In the genomic region with DNA sequence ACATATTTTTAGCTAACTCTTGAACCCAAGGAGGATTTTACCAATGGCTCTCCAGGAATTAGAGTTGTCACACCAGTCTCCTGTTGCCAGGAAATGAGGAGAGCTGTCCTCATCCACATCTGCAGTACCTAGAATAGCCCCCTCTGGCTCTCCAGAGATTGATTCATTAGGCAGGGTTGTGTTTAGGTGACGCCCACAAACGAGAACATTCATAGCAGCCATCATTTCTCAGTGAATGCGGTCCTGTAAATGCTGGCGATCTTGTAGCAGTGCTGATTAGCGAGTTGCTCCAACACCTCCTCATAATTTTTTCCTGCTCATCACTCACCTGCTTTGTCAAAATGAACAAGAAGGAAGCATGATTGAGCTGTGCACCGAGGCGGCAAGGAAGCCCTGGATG, we compare ENCODE assay signal across 18 cellular contexts. TPM values are rescaled to one million over a fixed set of nuclear protein-coding genes. Genes with fewer than 3 reads are reported as not detected.
DNase-seq lines count a peak whose midpoint lies in the region; ATAC-seq and TF ChIP-seq lines count a peak whose summit lies in the region.
"Had no signal": no experiment of that assay in that cellular context is flagged by ENCODE, and none has a peak within 500 bp of the region (broad histone marks: within the 10 kb centered on the region; RNA-seq: fewer than 3 reads in every experiment).

No MANE protein-coding gene starts in this region.

- in situ Hi-C loops in GM13976 (cut with MboI; ENCODE audit: low sequenced_read_pairs, unreplicated experiment) = no loop called here

- H3K36me3 ChIP-seq in BLaER1 treated with 17β-estradiol and CSF1 and Interleukin-3, amounts not matched to agents 10 nM and 100 nM = no peaks in the 10 kb centered on the region
- H3K36me3 ChIP-seq in neural progenitor cell = no peaks in the 10 kb centered on the region
- H3K36me3 ChIP-seq: SJSA1 had no signal

- H3K79me2 ChIP-seq in neural progenitor cell (ENCODE audit: low read depth) = no peaks in the 10 kb centered on the region

- H3K27me3 Mint-ChIP-seq in HFFc6 (ENCODE audit: insufficient read depth) (no peaks in the 10 kb centered on the region; the same call in none of the 2 replicates), chondrocyte (ENCODE audit: low read depth) (no peaks in the 10 kb centered on the region), neural progenitor cell (ENCODE audit: insufficient read depth, low read depth) (peaks cover 2% of the 10 kb centered on the region)

- peak overlapping the region in 9 of 11 experiments; percentile 65 to 84 (median 77); a peak in 19 of 22 replicates for H3K4me2 ChIP-seq in BLaER1 treated with 17β-estradiol and CSF1 and Interleukin-3, amounts not matched to agents 10 nM and 100 nM
- H3K4me2 ChIP-seq in neural progenitor cell = peak overlapping the region; percentile 41

- H3K9me3 Mint-ChIP-seq in HFFc6 (no peaks in the 10 kb centered on the region; the same call in 1 of the 2 replicates), chondrocyte (ENCODE audit: low read depth) (peaks cover 5% of the 10 kb centered on the region), neural progenitor cell (no peaks in the 10 kb centered on the region)
- H3K9me3 Mint-ChIP-seq: T-helper 2 cell treated with Interferon-gamma antibody and Interleukin-4, amounts not matched to agents 5 μg/mL and 100 μg/mL, for 36 hours had no signal

- H3K36me3 Mint-ChIP-seq in HFFc6 (ENCODE audit: low read depth) (no peaks in the 10 kb centered on the region), chondrocyte (ENCODE audit: low read depth) (peaks cover 2% of the 10 kb centered on the region), neural progenitor cell (no peaks in the 10 kb centered on the region)

- no peak for TF ChIP-seq CTCF in HFFc6 (IDR thresholded peaks at IDR 0.05)
- TF ChIP-seq CTCF in chondrocyte (IDR thresholded peaks at IDR 0.05) = no peak
- TF ChIP-seq CTCF in neural progenitor cell (IDR thresholded peaks at IDR 0.05) = no peak
- TF ChIP-seq CTCF in GM13976 (IDR thresholded peaks at IDR 0.05; ENCODE audit: borderline replicate concordance, control extremely low read depth, extremely low read depth, insufficient read depth, missing control alignments) = no peak

- no peaks in the 10 kb centered on the region for H4K20me1 ChIP-seq in BLaER1 treated with 17β-estradiol and CSF1 and Interleukin-3, amounts not matched to agents 10 nM and 100 nM
- H4K20me1 ChIP-seq in neural progenitor cell (ENCODE audit: low read depth) = no peaks in the 10 kb centered on the region

- no peak overlapping the region for H3K27ac ChIP-seq in BLaER1 treated with 17β-estradiol and CSF1 and Interleukin-3, amounts not matched to agents 10 nM and 100 nM
- no peak overlapping the region for H3K27ac ChIP-seq in neural progenitor cell
- H3K27ac ChIP-seq: foreskin keratinocyte had no signal

- DNase-seq in HFFc6 = no peak
- DNase-seq in chondrocyte (ENCODE audit: low spot score) = no peak
- DNase-seq in neural progenitor cell (ENCODE audit: low spot score) = no peak
- DNase-seq in HT-29 (ENCODE audit: low spot score) = no peak
- no peak for DNase-seq in GM13976 (ENCODE audit: low spot score)
- DNase-seq: foreskin keratinocyte; H7; left ventricle myocardium superior; NCI-H146; NCI-H446; posterior cingulate gyrus; stimulated activated CD4-positive, alpha-beta T cell treated with anti-CD3 and anti-CD28 coated beads, Interleukin-4, amount 100 ng/mL, for 1 hour; substantia nigra had no signal

- H3K27me3 ChIP-seq in BLaER1 treated with 17β-estradiol and CSF1 and Interleukin-3, amounts not matched to agents 10 nM and 100 nM = 0 out of 22 replicates have a peak, but pooled peaks cover 0 to 8% (median 0%) of the 10 kb centered on the region in 11 experiments
- no peaks in the 10 kb centered on the region for H3K27me3 ChIP-seq in neural progenitor cell
- H3K27me3 ChIP-seq: SJSA1 had no signal

- no peak overlapping the region for H2AFZ ChIP-seq in neural progenitor cell (replicated peaks)

- H3K9ac ChIP-seq in BLaER1 treated with 17β-estradiol and CSF1 and Interleukin-3, amounts not matched to agents 10 nM and 100 nM = no peak overlapping the region
- H3K9ac ChIP-seq in neural progenitor cell = no peak overlapping the region

- peaks cover 23 to 45% (median 38%) of the 10 kb centered on the region in 10 experiments for H3K4me1 ChIP-seq in BLaER1 treated with 17β-estradiol and CSF1 and Interleukin-3, amounts not matched to agents 10 nM and 100 nM
- peaks cover 44% of the 10 kb centered on the region for H3K4me1 ChIP-seq in neural progenitor cell

- no peak overlapping the region for H3K4me3 ChIP-seq in BLaER1 treated with 17β-estradiol and CSF1 and Interleukin-3, amounts not matched to agents 10 nM and 100 nM
- H3K4me3 ChIP-seq in neural progenitor cell = no peak overlapping the region
- H3K4me3 ChIP-seq: SJSA1 had no signal

- H3K4me3 Mint-ChIP-seq in HFFc6 = peak overlapping the region; percentile 22
- H3K4me3 Mint-ChIP-seq in chondrocyte (ENCODE audit: unreplicated experiment) = no peak overlapping the region
- no peak overlapping the region for H3K4me3 Mint-ChIP-seq in neural progenitor cell
- H3K4me3 Mint-ChIP-seq: T-helper 2 cell treated with Interferon-gamma antibody and Interleukin-4, amounts not matched to agents 5 μg/mL and 100 μg/mL, for 36 hours had no signal

- ATAC-seq in HG02884 (IDR thresholded peaks at IDR 0.05; ENCODE audit: unreplicated experiment) = no peak
- ATAC-seq: foreskin keratinocyte, left ventricle myocardium superior had no signal

- peaks cover 14% of the 10 kb centered on the region for H3F3A ChIP-seq in neural progenitor cell (ENCODE audit: low read depth)

- H3K4me1 Mint-ChIP-seq in HFFc6 (ENCODE audit: low read depth) (peaks cover 56% of the 10 kb centered on the region), chondrocyte (ENCODE audit: low read depth) (peaks cover 76% of the 10 kb centered on the region), neural progenitor cell (peaks cover 48% of the 10 kb centered on the region)

- H3K27ac Mint-ChIP-seq in HFFc6 (no peak overlapping the region), chondrocyte (ENCODE audit: unreplicated experiment) (peak overlapping the region; percentile 93), neural progenitor cell (no peak overlapping the region)
- H3K27ac Mint-ChIP-seq: T-helper 2 cell treated with Interferon-gamma antibody and Interleukin-4, amounts not matched to agents 5 μg/mL and 100 μg/mL, for 36 hours had no signal

- H3K9me3 ChIP-seq in BLaER1 treated with 17β-estradiol and CSF1 and Interleukin-3, amounts not matched to agents 10 nM and 100 nM (replicated peaks in 1 of 11) = no peaks in the 10 kb centered on the region
- no peaks in the 10 kb centered on the region for H3K9me3 ChIP-seq in neural progenitor cell (ENCODE audit: low read depth)
- H3K9me3 ChIP-seq: SJSA1 had no signal

RNA-seq across cellular contexts. Expression of gene KLHDC8A, which starts 16.3 kb away (rescaled TPM):
- total RNA-seq in HFFc6 (2021; fragmentation: NEBNext Ultra II Directional; extraction: Animal tissue kit (Norgen Biotek cat#: 25700)) = not detected
- total RNA-seq in chondrocyte = 0.12 TPM in 1 of 3 replicates, not detected in the others
- 9.7 and 20.2 TPM in 2 replicates for total RNA-seq in neural progenitor cell (ENCODE audit: low replicate concordance)
- total RNA-seq in HT-29 (2014; rRNA removed; shearing (Covaris generic)) = not detected in 2 replicates
- total RNA-seq: foreskin keratinocyte, left ventricle myocardium superior, M059J, SJSA1 had no signal

RNA-seq across cellular contexts. Expression of gene LEMD1, which starts 48.8 kb away (rescaled TPM):
- total RNA-seq in HFFc6 (2021; fragmentation: NEBNext Ultra II Directional; extraction: Animal tissue kit (Norgen Biotek cat#: 25700)) = not detected
- total RNA-seq in chondrocyte (not detected in 3 replicates), neural progenitor cell (ENCODE audit: low replicate concordance) (15.0 and 79.0 TPM in 2 replicates)
- total RNA-seq in HT-29 (2014; rRNA removed; shearing (Covaris generic)) = 3.8 and 7.1 TPM in 2 replicates
- total RNA-seq: left ventricle myocardium superior, M059J, SJSA1 had no signal

RNA-seq across cellular contexts. Expression of gene NUAK2, which starts 51.5 kb away (rescaled TPM):
- total RNA-seq in HFFc6 (2021; fragmentation: NEBNext Ultra II Directional; extraction: Animal tissue kit (Norgen Biotek cat#: 25700)) = 1 to 10 TPM; 6.3 to 8.2 (median 7.3) TPM
- total RNA-seq in chondrocyte (1.7 to 3.3 TPM (median 3.3 TPM) in 3 replicates), neural progenitor cell (ENCODE audit: low replicate concordance) (29.4 and 56.2 TPM in 2 replicates)
- 2.4 and 3.9 TPM in 2 replicates for total RNA-seq in HT-29 (2014; rRNA removed; shearing (Covaris generic))
